7 cellular contexts compared by ENCODE assay signal in the genomic region with DNA sequence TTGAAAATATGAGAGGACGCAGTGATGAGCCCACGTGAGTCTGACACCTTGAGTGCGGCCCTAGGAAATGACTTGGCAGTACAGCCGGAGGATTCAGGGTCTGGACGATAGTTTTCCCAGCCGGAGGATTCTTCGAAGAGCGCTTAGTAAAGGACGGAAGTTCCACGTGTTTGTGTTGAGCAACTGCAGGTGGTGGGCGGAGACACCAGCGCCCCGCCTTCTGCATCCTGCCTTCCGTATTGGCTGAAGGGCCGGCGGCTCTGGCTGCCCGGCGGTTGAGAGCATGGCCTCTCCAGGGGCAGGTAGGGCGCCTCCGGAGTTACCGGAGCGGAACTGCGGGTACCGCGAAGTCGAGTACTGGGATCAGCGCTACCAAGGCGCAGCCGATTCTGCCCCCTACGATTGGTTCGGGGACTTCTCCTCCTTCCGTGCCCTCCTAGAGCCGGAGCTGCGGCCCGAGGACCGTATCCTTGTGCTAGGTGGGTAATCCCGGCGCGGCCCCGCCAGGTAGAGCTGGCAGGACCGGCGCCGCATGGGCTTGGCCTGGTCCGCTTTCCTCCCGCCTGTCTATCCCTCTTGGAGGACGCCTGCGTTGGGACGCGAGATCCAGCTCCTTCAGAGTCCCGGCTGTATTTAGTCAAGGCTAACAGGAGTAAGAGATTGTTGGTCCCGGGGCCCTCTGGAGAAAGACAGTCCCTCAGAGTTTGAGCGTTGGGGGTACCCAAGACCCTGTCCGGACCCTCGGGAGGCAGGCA.
DNase-seq lines count a peak whose midpoint lies in the region; ATAC-seq, FAIRE-seq and TF ChIP-seq lines count a peak whose summit lies in the region.

A gene (plus strand): TSS at position 261 of the 755 bp plus-strand sequence. CDS start 23 bp downstream, at position 284.

- peak within 1 kb of the TSS; percentile 69 for H3K4me3 ChIP-seq in retinal pigment epithelial cell (ENCODE audit: low read length)

- FAIRE-seq in GM18507 (lab: Jason Lieb, UNC), result peak; percentile 98

- ATAC-seq in HG02981 (IDR thresholded peaks at IDR 0.05; ENCODE audit: unreplicated experiment), result peak; percentile 90

- DNase-seq in GM18507 (ENCODE audit: extremely low spot score, insufficient read length, low read depth), result peak; percentile 91
- peak; percentile 98 for DNase-seq in NCI-H2029 (lab: John Stamatoyannopoulos, UW)
- peak; percentile 94 for DNase-seq in T1000 (lab: John Stamatoyannopoulos, UW)
- peak; percentile 99 for DNase-seq in astrocyte of the hippocampus (ENCODE audit: low read depth, low spot score)
- DNase-seq in hypothalamus (lab: John Stamatoyannopoulos, UW), result peak; percentile 29 to 95 (median 87)
- peak; percentile 95 for DNase-seq in retinal pigment epithelial cell (ENCODE audit: low read depth)

- TF ChIP-seq CTCF in retinal pigment epithelial cell (conservative IDR thresholded peaks at IDR 0.05; ENCODE audit: low read depth, low read length), result peak; percentile 56

Comparison
In these comparisons a context has a peak if more than half of its experiments do, and no peak if none do; other contexts are left out.
1. Peak in every context shown above with its lines: DNase-seq, ATAC-seq and H3K4me3 ChIP-seq.